In the genomic region with DNA sequence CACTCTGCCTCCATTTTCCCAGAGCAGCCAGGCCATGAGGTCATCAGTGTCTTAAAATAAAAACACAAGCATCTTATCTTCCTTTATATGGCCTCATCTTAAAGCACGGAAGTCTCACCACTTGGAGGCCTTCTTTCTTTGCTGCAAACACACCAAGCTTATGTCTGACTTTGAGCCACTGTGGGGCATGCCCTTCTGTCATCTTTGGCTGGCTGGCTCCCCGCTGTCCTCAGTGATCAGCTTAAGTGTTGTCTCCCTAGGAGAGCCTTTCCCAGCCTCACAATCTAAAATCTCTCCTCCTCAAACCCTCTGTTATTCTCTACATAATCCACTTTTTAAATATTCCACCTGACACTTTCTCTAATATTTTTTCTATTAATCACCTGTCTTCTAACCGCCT, we compare ENCODE assay signal across 19 cellular contexts.
DNase-seq lines count a peak whose midpoint lies in the region; ATAC-seq and TF ChIP-seq lines count a peak whose summit lies in the region.
"Had no signal": no experiment of that assay in that cellular context is flagged by ENCODE, and none has a peak within 500 bp of the region (broad histone marks: within the 10 kb centered on the region; RNA-seq: fewer than 3 reads in every experiment).

No MANE protein-coding gene starts in this region.

- no peak overlapping the region for H3K9ac ChIP-seq in endodermal cell (ENCODE audit: extremely low read depth, low read length, poor library complexity, severe bottlenecking)

- no peaks in the 10 kb centered on the region for H3K36me3 ChIP-seq in heart left ventricle
- H3K36me3 ChIP-seq in endodermal cell (ENCODE audit: control insufficient read depth, insufficient read depth, low read length): no peaks in the 10 kb centered on the region
- H3K36me3 ChIP-seq in thyroid gland: no peaks in the 10 kb centered on the region
- H3K36me3 ChIP-seq: BE2C had no signal

- peaks cover 0 to 18% (median 0%) of the 10 kb centered on the region in 12 donors for H3K4me1 ChIP-seq in heart left ventricle
- peaks cover 3% of the 10 kb centered on the region for H3K4me1 ChIP-seq in endodermal cell (ENCODE audit: control insufficient read depth, insufficient read depth, low read length)
- H3K4me1 ChIP-seq in thyroid gland: peaks cover 41 to 44% of the 10 kb centered on the region in 2 donors
- H3K4me1 ChIP-seq: BE2C had no signal

- peak overlapping the region in 8 of 12 donors; percentile 8 to 63 (median 49) for H3K27ac ChIP-seq in heart left ventricle
- no peak overlapping the region for H3K27ac ChIP-seq in endodermal cell (ENCODE audit: low read depth, low read length)
- H3K27ac ChIP-seq in thyroid gland: peak overlapping the region; percentile 74 to 86 (median 76)
- H3K27ac ChIP-seq: 22Rv1 had no signal

- no peak for TF ChIP-seq POLR2A in heart left ventricle (IDR thresholded peaks at IDR 0.05)
- TF ChIP-seq POLR2A in thyroid gland (IDR thresholded peaks at IDR 0.05): no peak

- peaks cover 2% of the 10 kb centered on the region for H3K9me3 Mint-ChIP-seq in endodermal cell
- H3K9me3 Mint-ChIP-seq in nephron: peaks cover 2% of the 10 kb centered on the region
- H3K9me3 Mint-ChIP-seq: H9 had no signal

- 73 to 81% (median 78%) methylated on average over 3 of the region's 3 CpGs for WGBS in heart left ventricle, 4 donors
- 75 to 86% methylated on average over 2 to 3 of the region's 3 CpGs for WGBS in endodermal cell (ENCODE audit: insufficient coverage in 1 of 2, insufficient read length in 1 of 2), 2 experiments
- WGBS in thyroid gland, 2 donors: 89 to 91% methylated on average over 3 of the region's 3 CpGs

- H3K4me1 Mint-ChIP-seq in endodermal cell (peaks cover 19% of the 10 kb centered on the region), nephron (peaks cover 45% of the 10 kb centered on the region)

- DNase-seq in heart left ventricle: no peak
- DNase-seq in left ventricle myocardium superior: no peak
- peak; percentile 67 for DNase-seq in endodermal cell
- DNase-seq in thyroid gland: no peak
- no peak for DNase-seq in activated T-cell treated with anti-CD3 and anti-CD28 coated beads, Interleukin-2, amount 50 U/mL, for 1 hour
- no peak for DNase-seq in DMS 273 (lab: John Stamatoyannopoulos, UW; ENCODE audit: unreplicated experiment)
- DNase-seq in foreskin fibroblast: no peak
- DNase-seq: BE2C; CD4-positive, alpha-beta T cell; DMS53; H9; Karpas-422; MM.1S; NCI-H1092 treated with DMSO at 0.1 percent for 48 hours; NCI-H2107; NCI-H2227 treated with DMSO at 0.1 percent for 48 hours; NCI-H524 treated with DMSO at 0.1 percent for 48 hours had no signal

- no peak overlapping the region for H3K4me3 Mint-ChIP-seq in endodermal cell
- no peak overlapping the region for H3K4me3 Mint-ChIP-seq in nephron
- H3K4me3 Mint-ChIP-seq: CD4-positive, alpha-beta T cell; H9 had no signal

- H3K9me3 ChIP-seq in heart left ventricle: no peaks in the 10 kb centered on the region
- H3K9me3 ChIP-seq in endodermal cell (ENCODE audit: control insufficient read depth, low read length): peaks cover 5% of the 10 kb centered on the region
- no peaks in the 10 kb centered on the region for H3K9me3 ChIP-seq in thyroid gland
- H3K9me3 ChIP-seq: BE2C had no signal

- TF ChIP-seq CTCF in heart left ventricle (IDR thresholded peaks at IDR 0.05) (no peak), endodermal cell (conservative IDR thresholded peaks at IDR 0.05) (no peak), nephron (IDR thresholded peaks at IDR 0.05; ENCODE audit: unreplicated experiment in 3 of 3) (no peak), thyroid gland (IDR thresholded peaks at IDR 0.05) (no peak), foreskin fibroblast (IDR thresholded peaks at IDR 0.05; ENCODE audit: low read depth, low read length) (no peak)

- ATAC-seq in heart left ventricle: no peak
- ATAC-seq in left ventricle myocardium superior: no peak

- intact Hi-C loops in heart left ventricle (cut with DNase I) (no loop called here), left ventricle myocardium superior (cut with micrococcal nuclease) (no loop called here), thyroid gland (cut with DNase I) (no loop called here)

- H3K36me3 Mint-ChIP-seq in endodermal cell (ENCODE audit: low read depth): no peaks in the 10 kb centered on the region
- no peaks in the 10 kb centered on the region for H3K36me3 Mint-ChIP-seq in nephron (ENCODE audit: low read depth)

- H3K27ac Mint-ChIP-seq in endodermal cell (no peak overlapping the region), nephron (peak overlapping the region; percentile 98 to 99 (median 99))
- H3K27ac Mint-ChIP-seq: CD4-positive, alpha-beta T cell had no signal

- H3K27me3 ChIP-seq in heart left ventricle (no peaks in the 10 kb centered on the region), endodermal cell (ENCODE audit: control insufficient read depth, insufficient read depth, low read length, poor library complexity, severe bottlenecking) (no peaks in the 10 kb centered on the region), thyroid gland (no peaks in the 10 kb centered on the region)
- H3K27me3 ChIP-seq: BE2C had no signal

- H3K4me3 ChIP-seq in heart left ventricle: no peak overlapping the region
- H3K4me3 ChIP-seq in endodermal cell (ENCODE audit: low read length): no peak overlapping the region
- no peak overlapping the region for H3K4me3 ChIP-seq in thyroid gland (replicated peaks in 1 of 3)
- H3K4me3 ChIP-seq in foreskin fibroblast (ENCODE audit: low read depth in 1 of 2, low read length in 2 of 2): no peak overlapping the region

- no peaks in the 10 kb centered on the region for H3K27me3 Mint-ChIP-seq in endodermal cell (ENCODE audit: insufficient read depth)
- no peaks in the 10 kb centered on the region for H3K27me3 Mint-ChIP-seq in nephron (ENCODE audit: low read depth)
